1 cellular context compared by ENCODE assay signal in the genomic region with DNA sequence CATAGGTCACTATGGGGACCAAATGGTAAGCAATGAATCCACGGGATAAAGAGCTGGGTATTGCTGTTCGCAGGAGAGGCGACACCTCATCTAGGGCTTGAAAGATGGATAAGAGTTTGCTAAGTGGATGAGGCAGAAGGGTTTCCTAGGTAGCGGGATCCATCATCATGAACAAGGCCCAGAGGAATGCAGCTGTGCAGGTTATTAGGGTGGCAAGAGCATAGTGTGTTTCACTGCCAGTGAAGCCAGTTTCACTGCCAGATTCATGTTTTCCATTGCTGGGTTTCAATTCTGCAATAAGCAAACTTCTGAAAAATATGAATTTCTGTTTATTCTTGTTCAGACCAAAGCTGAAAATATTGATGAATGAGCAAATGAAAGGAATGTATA.
TF ChIP-seq lines count a peak whose summit lies in the region.

No MANE protein-coding gene starts in this region.

TF ChIP-seq in H1, 55 proteins besides CTCF, POLR2A, EP300 and RAD21 (continued from another document):
- TF ChIP-seq CEBPB (IDR thresholded peaks at IDR 0.05; ENCODE audit: low read depth, low read length) (no peak), MAFK (IDR thresholded peaks at IDR 0.05; ENCODE audit: low read depth, low read length) (no peak), BCL11A (IDR thresholded peaks at IDR 0.05; ENCODE audit: low read depth in 2 of 2, low read length in 2 of 2) (no peak), RXRA (IDR thresholded peaks at IDR 0.05; ENCODE audit: insufficient read depth, low read depth, low read length) (no peak), CHD1 (IDR thresholded peaks at IDR 0.05; ENCODE audit: low read depth, low read length) (no peak), TAF1 (IDR thresholded peaks at IDR 0.05; ENCODE audit: low read depth, low read length) (no peak), SRF (IDR thresholded peaks at IDR 0.05; ENCODE audit: low read depth, low read length) (no peak), RFX5 (IDR thresholded peaks at IDR 0.05; ENCODE audit: borderline replicate concordance, low read depth, low read length) (no peak), ASH2L (IDR thresholded peaks at IDR 0.05; ENCODE audit: low read length) (no peak), RBBP5 (IDR thresholded peaks at IDR 0.05; ENCODE audit: borderline replicate concordance, low read depth, low read length) (no peak)
- TF ChIP-seq, protein P1, sequence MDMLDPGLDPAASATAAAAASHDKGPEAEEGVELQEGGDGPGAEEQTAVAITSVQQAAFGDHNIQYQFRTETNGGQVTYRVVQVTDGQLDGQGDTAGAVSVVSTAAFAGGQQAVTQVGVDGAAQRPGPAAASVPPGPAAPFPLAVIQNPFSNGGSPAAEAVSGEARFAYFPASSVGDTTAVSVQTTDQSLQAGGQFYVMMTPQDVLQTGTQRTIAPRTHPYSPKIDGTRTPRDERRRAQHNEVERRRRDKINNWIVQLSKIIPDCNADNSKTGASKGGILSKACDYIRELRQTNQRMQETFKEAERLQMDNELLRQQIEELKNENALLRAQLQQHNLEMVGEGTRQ (IDR thresholded peaks at IDR 0.05; ENCODE audit: low read length) = no peak
